In genomic region chr15:52093539-52094502, GRCh38 we compare ENCODE assay signal across 10 cellular contexts. TPM values are rescaled to one million over a fixed set of nuclear protein-coding genes. Genes with fewer than 3 reads are reported as not detected.
A peak's percentile ranks its signal among the peaks of the same experiment; 100 is the strongest.
DNase-seq lines count a peak whose midpoint lies in the region; ATAC-seq and TF ChIP-seq lines count a peak whose summit lies in the region.
"Had no signal": no experiment of that assay in that cellular context is flagged by ENCODE, and none has a peak within 500 bp of the region (broad histone marks: within the 10 kb centered on the region; RNA-seq: fewer than 3 reads in every experiment).

No MANE protein-coding gene starts in this region.

- H3K27ac ChIP-seq in RWPE2 (ENCODE audit: poor library complexity, severe bottlenecking) = peak overlapping the region; percentile 96
- H3K27ac ChIP-seq in sigmoid colon = peak overlapping the region in 3 of 4 donors; percentile 9 to 73 (median 58)

- WGBS in sigmoid colon, 2 donors = 59 to 61% methylated on average over 12 of the region's 12 CpGs

- H3K36me3 ChIP-seq in RWPE2 (ENCODE audit: low read depth) = no peaks in the 10 kb centered on the region
- H3K36me3 ChIP-seq in sigmoid colon = no peaks in the 10 kb centered on the region

- H3K27me3 ChIP-seq in RWPE2 (ENCODE audit: insufficient read depth, poor library complexity, severe bottlenecking) (no peaks in the 10 kb centered on the region), sigmoid colon (no peaks in the 10 kb centered on the region)

- intact Hi-C loops in sigmoid colon (cut with DNase I) = no loop called here

- H3K9me3 ChIP-seq in RWPE2 (ENCODE audit: severe bottlenecking) (peaks cover 4% of the 10 kb centered on the region), sigmoid colon (no peaks in the 10 kb centered on the region)

- H3K4me3 ChIP-seq in RWPE2 (ENCODE audit: severe bottlenecking) = no peak overlapping the region
- no peak overlapping the region for H3K4me3 ChIP-seq in fibroblast of pulmonary artery (replicated peaks; ENCODE audit: low read depth, low read length)
- H3K4me3 ChIP-seq in sigmoid colon = no peak overlapping the region

- H3K4me1 ChIP-seq in RWPE2 (ENCODE audit: insufficient read depth, poor library complexity, severe bottlenecking) = peaks cover 39% of the 10 kb centered on the region
- H3K4me1 ChIP-seq in sigmoid colon = peaks cover 0 to 32% (median 26%) of the 10 kb centered on the region in 4 donors

- peak in 1 of 4 donors; percentile 16 for TF ChIP-seq EP300 in sigmoid colon (IDR thresholded peaks at IDR 0.05)

- peak; percentile 83 for ATAC-seq in RWPE2 (ENCODE audit: low read depth)
- ATAC-seq in GM21723 (IDR thresholded peaks at IDR 0.05; ENCODE audit: unreplicated experiment) = no peak
- ATAC-seq: activated T-cell treated with anti-CD3 and anti-CD28 coated beads, Interleukin-2, amount 50 U/mL, for 72 hours had no signal

- TF ChIP-seq POLR2A in sigmoid colon (IDR thresholded peaks at IDR 0.05) = no peak

- TF ChIP-seq CTCF in RWPE2 (IDR thresholded peaks at IDR 0.05; ENCODE audit: poor library complexity, severe bottlenecking) (no peak), fibroblast of pulmonary artery (IDR thresholded peaks at IDR 0.05; ENCODE audit: low read length, missing control alignments) (no peak), sigmoid colon (IDR thresholded peaks at IDR 0.05) (no peak)

- DNase-seq in GOT3 (lab: John Stamatoyannopoulos, UW) (peak; percentile 51), RWPE2 (ENCODE audit: low spot score) (peak; percentile 97), fibroblast of pulmonary artery (ENCODE audit: low read depth) (peak; percentile 95), sigmoid colon (peak; percentile 78), NCI-H1048 (lab: John Stamatoyannopoulos, UW) (no peak), NCI-H187 treated with DMSO at 0.1 percent for 48 hours (lab: John Stamatoyannopoulos, UW) (no peak)
- no peak for DNase-seq in effector CD4-positive, alpha-beta T cell
- DNase-seq: activated T-cell treated with anti-CD3 and anti-CD28 coated beads, Interleukin-2, amount 50 U/mL, for 72 hours; NCI-H510A treated with DMSO at 0.1 percent for 48 hours had no signal

RNA-seq across cellular contexts. Expression of gene BCL2L10, which starts 18.8 kb away (rescaled TPM):
- total RNA-seq in sigmoid colon = under 1 TPM in 1 of 4 donors, not detected in 3; 0.33 TPM
- 1 to 10 TPM in 2 of 3 donors, under 1 TPM in 1; 0.60 to 5.8 (median 1.5) TPM for polyA plus RNA-seq in sigmoid colon

Comparison
In these comparisons a context has a peak if more than half of its experiments do, and no peak if none do; other contexts are left out.
1. DNase-seq: peak in GOT3 (single experiment), RWPE2 (single experiment), fibroblast of pulmonary artery (single experiment) and sigmoid colon (single experiment); none in NCI-H1048 (single experiment), effector CD4-positive, alpha-beta T cell (single experiment) and NCI-H187 treated with DMSO at 0.1 percent for 48 hours (single experiment).